Comparison of ENCODE assay signal across 21 cellular contexts in genomic region chr11:32817843-32818183, GRCh38. TPM values are rescaled to one million over a fixed set of nuclear protein-coding genes. Genes with fewer than 3 reads are reported as not detected.
DNase-seq lines count a peak whose midpoint lies in the region; ATAC-seq and TF ChIP-seq lines count a peak whose summit lies in the region.
"Had no signal": no experiment of that assay in that cellular context is flagged by ENCODE, and none has a peak within 500 bp of the region (broad histone marks: within the 10 kb centered on the region; RNA-seq: fewer than 3 reads in every experiment).

No MANE protein-coding gene starts in this region.

- peak overlapping the region; percentile 62 for H3K4me2 ChIP-seq in PC-3 (ENCODE audit: low read length)
- H3K4me2 ChIP-seq: BLaER1 treated with 17β-estradiol and CSF1 and Interleukin-3, amounts not matched to agents 10 nM and 100 nM had no signal

- ATAC-seq in PC-3: no peak; the same call in 1 of the 2 replicates
- ATAC-seq in left lobe of liver: peak; percentile 70
- ATAC-seq: CD8-positive, alpha-beta T cell; Right ventricle myocardium inferior had no signal

- H3K36me3 Mint-ChIP-seq in Calu3 (ENCODE audit: insufficient read depth, unreplicated experiment) (peaks cover 6% of the 10 kb centered on the region), glutamatergic neuron (ENCODE audit: unreplicated experiment) (no peaks in the 10 kb centered on the region)
- H3K36me3 Mint-ChIP-seq: CD8-positive, alpha-beta T cell had no signal

- H3K27ac Mint-ChIP-seq in Calu3 (ENCODE audit: unreplicated experiment) (peak overlapping the region; percentile 81), glutamatergic neuron (ENCODE audit: unreplicated experiment) (no peak overlapping the region)
- H3K27ac Mint-ChIP-seq: CD8-positive, alpha-beta T cell had no signal

- peaks cover 42% of the 10 kb centered on the region for H3K4me1 ChIP-seq in PC-3 (ENCODE audit: insufficient read depth, low read length)
- H3K4me1 ChIP-seq: SJSA1 had no signal

- H3K4me1 Mint-ChIP-seq in Calu3 (ENCODE audit: low read depth, unreplicated experiment): peaks cover 36% of the 10 kb centered on the region
- H3K4me1 Mint-ChIP-seq in glutamatergic neuron (ENCODE audit: low read depth, unreplicated experiment): no peaks in the 10 kb centered on the region

- TF ChIP-seq CTCF in Calu3 (IDR thresholded peaks at IDR 0.05; ENCODE audit: unreplicated experiment): no peak
- TF ChIP-seq CTCF in PC-3 (conservative IDR thresholded peaks at IDR 0.05; ENCODE audit: low read depth, low read length): no peak
- no peak for TF ChIP-seq CTCF in glutamatergic neuron (IDR thresholded peaks at IDR 0.05; ENCODE audit: partially characterized antibody, unreplicated experiment)

- no peaks in the 10 kb centered on the region for H3K79me2 ChIP-seq in PC-3 (ENCODE audit: low read length)

- no peaks in the 10 kb centered on the region for H3F3A ChIP-seq in PC-3 (ENCODE audit: low read length, unreplicated experiment)

- DNase-seq in CD1c-positive myeloid dendritic cell (ENCODE audit: extremely low spot score) (peak; percentile 21), Calu3 (no peak), PC-3 (no peak), left lobe of liver (ENCODE audit: low spot score) (no peak), glutamatergic neuron (no peak), ACHN (no peak), activated gamma-delta T cell (lab: John Stamatoyannopoulos, UW) (no peak)
- DNase-seq: CD8-positive, alpha-beta T cell; GDM1; H7; KG1; NCI-H1417; NCI-H1694 treated with DMSO at 0.1 percent for 48 hours; NCI-H2081 treated with DMSO at 0.1 percent for 48 hours; NCI-H2171 treated with DMSO at 0.1 percent for 48 hours; NCI-H524 treated with DMSO at 0.1 percent for 48 hours; NCI-H82 had no signal

- BruUV-seq in Calu3 (replicated peaks; lab: Mats Ljungman, UMichigan): no TSS peak
- no TSS peak for BruUV-seq in PC-3 (replicated peaks; lab: Mats Ljungman, UMichigan)

- H3K4me3 Mint-ChIP-seq in Calu3 (ENCODE audit: low read depth, unreplicated experiment) (peak overlapping the region; percentile 2), glutamatergic neuron (ENCODE audit: unreplicated experiment) (no peak overlapping the region)
- H3K4me3 Mint-ChIP-seq: CD8-positive, alpha-beta T cell had no signal

- H3K36me3 ChIP-seq in PC-3 (ENCODE audit: low read depth, low read length): no peaks in the 10 kb centered on the region
- H3K36me3 ChIP-seq: BLaER1 treated with 17β-estradiol and CSF1 and Interleukin-3, amounts not matched to agents 10 nM and 100 nM; SJSA1 had no signal

- H3K9me3 ChIP-seq in PC-3 (ENCODE audit: low read length): no peaks in the 10 kb centered on the region
- H3K9me3 ChIP-seq: BLaER1 treated with 17β-estradiol and CSF1 and Interleukin-3, amounts not matched to agents 10 nM and 100 nM; SJSA1 had no signal

- CTCF ChIA-PET in Calu3 (lab: Charles Lee) (interaction anchor here (1.0 kb wide), 1 partner anchor 10 kb away, joined by 4 read pairs; no protein-coding TSS in a partner anchor), PC-3 (lab: Charles Lee) (no interaction called here)

- peak overlapping the region; percentile 6; the same call in 1 of the 2 replicates for H2AFZ ChIP-seq in PC-3 (ENCODE audit: low read length)

- no peaks in the 10 kb centered on the region for H3K27me3 ChIP-seq in PC-3 (ENCODE audit: low read length)
- H3K27me3 ChIP-seq: BLaER1 treated with 17β-estradiol and CSF1 and Interleukin-3, amounts not matched to agents 10 nM and 100 nM had no signal

- H4K20me1 ChIP-seq in PC-3 (ENCODE audit: low read length): no peaks in the 10 kb centered on the region
- H4K20me1 ChIP-seq: BLaER1 treated with 17β-estradiol and CSF1 and Interleukin-3, amounts not matched to agents 10 nM and 100 nM had no signal

- H3K9me2 ChIP-seq in PC-3 (replicated peaks; ENCODE audit: low read length): no peaks in the 10 kb centered on the region

- H3K9ac ChIP-seq in PC-3 (ENCODE audit: low read length): peak overlapping the region; percentile 37
- H3K9ac ChIP-seq: BLaER1 treated with 17β-estradiol and CSF1 and Interleukin-3, amounts not matched to agents 10 nM and 100 nM had no signal

- intact Hi-C loops in Calu3 (cut with micrococcal nuclease; ENCODE audit: unreplicated experiment): no loop called here
- intact Hi-C loops in PC-3 (cut with micrococcal nuclease): no loop called here

- H3K9me3 Mint-ChIP-seq in Calu3 (ENCODE audit: low read depth, unreplicated experiment) (no peaks in the 10 kb centered on the region), glutamatergic neuron (ENCODE audit: unreplicated experiment) (peaks cover 3% of the 10 kb centered on the region)
- H3K9me3 Mint-ChIP-seq: CD8-positive, alpha-beta T cell had no signal

- no peaks in the 10 kb centered on the region for H3K27me3 Mint-ChIP-seq in Calu3 (ENCODE audit: unreplicated experiment)
- peaks cover 2% of the 10 kb centered on the region for H3K27me3 Mint-ChIP-seq in glutamatergic neuron (ENCODE audit: unreplicated experiment)

- in situ Hi-C loops in ACHN (cut with HindIII; ENCODE audit: low pct_ligation_motif_present, low pct_unique_long_range_greater_than_20kb, low sequenced_read_pairs): no loop called here

- peak overlapping the region; percentile 13; the same call in 1 of the 2 replicates for H3K4me3 ChIP-seq in PC-3 (ENCODE audit: low read length)
- H3K4me3 ChIP-seq: BLaER1 treated with 17β-estradiol and CSF1 and Interleukin-3, amounts not matched to agents 10 nM and 100 nM; SJSA1 had no signal

- H3K27ac ChIP-seq in PC-3 (ENCODE audit: low read length): peak overlapping the region; percentile 78
- H3K27ac ChIP-seq: BLaER1 treated with 17β-estradiol and CSF1 and Interleukin-3, amounts not matched to agents 10 nM and 100 nM; SJSA1 had no signal

- POLR2A ChIA-PET in PC-3 (lab: Charles Lee; ENCODE audit: unreplicated experiment): no interaction called here

RNA-seq across cellular contexts. Expression of gene PRRG4, which starts 11.9 kb away (rescaled TPM):
- total RNA-seq in Calu3 (2022) (22.9 and 23.9 TPM in 2 replicates), PC-3 (2014; rRNA removed) (12.9 and 17.9 TPM in 2 replicates), left lobe of liver (12.2 TPM), glutamatergic neuron (ENCODE audit: unreplicated experiment) (0.10 TPM)

RNA-seq across cellular contexts. Expression of gene CCDC73, which starts 23.4 kb away (rescaled TPM):
- total RNA-seq in Calu3 (2022) (0.07 TPM in 1 of 2 replicates, not detected in the other), PC-3 (2014; rRNA removed) (0.04 TPM in 1 of 2 replicates, not detected in the other), left lobe of liver (0.40 TPM), glutamatergic neuron (ENCODE audit: unreplicated experiment) (not detected)
- total RNA-seq: CD8-positive, alpha-beta T cell; H7; HT1080; Right ventricle myocardium inferior; SJSA1 had no signal

Comparison
In these comparisons a context has a peak if more than half of its experiments do, and no peak if none do; other contexts are left out.
1. RNA of gene PRRG4, which starts 11.9 kb away (total RNA-seq): 22.9 to 23.9 TPM in Calu3, 12.9 to 17.9 TPM in PC-3 and 12.2 TPM in left lobe of liver (single experiment); 0.10 TPM in glutamatergic neuron (single experiment); every median in the first group is over 10 times any median in the second.